ENCODE assay signal across 12 cellular contexts in genomic region chr9:99868845-99869244, GRCh38. TPM values are rescaled to one million over a fixed set of nuclear protein-coding genes. Genes with fewer than 3 reads are reported as not detected.
DNase-seq lines count a peak whose midpoint lies in the region; ATAC-seq and TF ChIP-seq lines count a peak whose summit lies in the region.
"Had no signal": no experiment of that assay in that cellular context is flagged by ENCODE, and none has a peak within 500 bp of the region (broad histone marks: within the 10 kb centered on the region; RNA-seq: fewer than 3 reads in every experiment).

No MANE protein-coding gene starts in this region.

- no peaks in the 10 kb centered on the region for H3K36me3 Mint-ChIP-seq in GM23338 (ENCODE audit: low read depth)
- H3K36me3 Mint-ChIP-seq: brain had no signal

- no peak overlapping the region for H3K4me3 ChIP-seq in Karpas-422 (ENCODE audit: low read length)
- H3K4me3 ChIP-seq in GM23338 = no peak overlapping the region

- H4K20me1 ChIP-seq in Karpas-422 (ENCODE audit: insufficient read depth, low read depth, low read length) (no peaks in the 10 kb centered on the region), GM23338 (replicated peaks; ENCODE audit: insufficient read depth) (no peaks in the 10 kb centered on the region)

- peaks cover 4% of the 10 kb centered on the region; the same call in 2 of the 3 replicates for H3K4me1 Mint-ChIP-seq in GM23338
- H3K4me1 Mint-ChIP-seq: brain had no signal

- H3K36me3 ChIP-seq in Karpas-422 (ENCODE audit: insufficient read depth, low read length) = no peaks in the 10 kb centered on the region
- no peaks in the 10 kb centered on the region for H3K36me3 ChIP-seq in GM23338 (ENCODE audit: insufficient read depth)

- peak; percentile 4 for DNase-seq in DMS53 treated with DMSO at 0.1 percent for 48 hours (lab: John Stamatoyannopoulos, UW; ENCODE audit: unreplicated experiment)
- DNase-seq in Karpas-422 = no peak
- DNase-seq in ureter (ENCODE audit: low spot score) = no peak
- DNase-seq in effector CD8-positive, alpha-beta T cell (lab: John Stamatoyannopoulos, UW) = no peak
- DNase-seq in GM23338 (ENCODE audit: low spot score) = no peak
- DNase-seq in NCI-H1694 treated with DMSO at 0.1 percent for 48 hours (lab: John Stamatoyannopoulos, UW) = no peak
- DNase-seq: KG1, mesenchymal stem cell had no signal

- H3K9me2 ChIP-seq in Karpas-422 (replicated peaks; ENCODE audit: insufficient read depth, low read length) (no peaks in the 10 kb centered on the region), GM23338 (ENCODE audit: insufficient read depth) (0 out of 2 replicates have a peak, but pooled peaks cover 3% of the 10 kb centered on the region)

- H3K9me3 Mint-ChIP-seq in GM23338 = no peaks in the 10 kb centered on the region
- H3K9me3 Mint-ChIP-seq: brain had no signal

- H3K9me3 ChIP-seq in Karpas-422 (ENCODE audit: low read length) = no peaks in the 10 kb centered on the region

- no peak overlapping the region for H3K27ac Mint-ChIP-seq in GM23338
- H3K27ac Mint-ChIP-seq: brain had no signal

- no peaks in the 10 kb centered on the region for H3F3A ChIP-seq in GM23338 (replicated peaks; ENCODE audit: low read depth)

- ATAC-seq in GM18873 (IDR thresholded peaks at IDR 0.05; ENCODE audit: low FRiP score, unreplicated experiment) (peak; percentile 86), HG02623 (IDR thresholded peaks at IDR 0.05; ENCODE audit: unreplicated experiment) (peak; percentile 51), GM23338 (no peak)
- ATAC-seq: PC-3 had no signal

- H3K79me2 ChIP-seq in Karpas-422 (ENCODE audit: low read length) (no peaks in the 10 kb centered on the region), GM23338 (replicated peaks; ENCODE audit: insufficient read depth) (no peaks in the 10 kb centered on the region)

- H2AFZ ChIP-seq in Karpas-422 (ENCODE audit: low read length) (0 out of 2 replicates have a peak overlapping the region, but pooled peaks have one; percentile 13), GM23338 (no peak overlapping the region)

- H3K4me1 ChIP-seq in Karpas-422 (ENCODE audit: low read length) (no peaks in the 10 kb centered on the region), GM23338 (ENCODE audit: insufficient read depth) (no peaks in the 10 kb centered on the region)

- H3K27me3 ChIP-seq in Karpas-422 (ENCODE audit: low read length) (no peaks in the 10 kb centered on the region), GM23338 (ENCODE audit: insufficient read depth) (no peaks in the 10 kb centered on the region)

- no peak for TF ChIP-seq CTCF in GM23338 (conservative IDR thresholded peaks at IDR 0.05; ENCODE audit: low read depth in 2 of 2)

- H3K9ac ChIP-seq in Karpas-422 (ENCODE audit: low read length) = no peak overlapping the region

- H3K4me2 ChIP-seq in Karpas-422 (ENCODE audit: low read depth, low read length, poor library complexity, severe bottlenecking) = no peak overlapping the region
- no peak overlapping the region for H3K4me2 ChIP-seq in GM23338

- H3K4me3 Mint-ChIP-seq in GM23338 = no peak overlapping the region
- H3K4me3 Mint-ChIP-seq: brain had no signal

- H3K27ac ChIP-seq in Karpas-422 (ENCODE audit: low read length) = no peak overlapping the region
- H3K27ac ChIP-seq in GM23338 (ENCODE audit: low read depth) = no peak overlapping the region

- H3K27me3 Mint-ChIP-seq in GM23338 (ENCODE audit: insufficient read depth, low read depth, poor library complexity) = peaks cover 4% of the 10 kb centered on the region

TF ChIP-seq in GM23338, 12 proteins besides CTCF, POLR2A, EP300 and RAD21:
- TF ChIP-seq ZNF331 (CRISPR knock-in tag; IDR thresholded peaks at IDR 0.05; ENCODE audit: low read depth) (no peak), CREB1 (CRISPR knock-in tag; IDR thresholded peaks at IDR 0.05; ENCODE audit: low read depth) (no peak), STAT1 (IDR thresholded peaks at IDR 0.05; ENCODE audit: unreplicated experiment) (no peak), ZNF114 (CRISPR knock-in tag; IDR thresholded peaks at IDR 0.05) (no peak)

RNA-seq across cellular contexts. Expression of gene STX17, which starts 37.6 kb away (rescaled TPM):
- total RNA-seq in Karpas-422 (2014; rRNA removed; shearing (Covaris generic); ENCODE audit: low replicate concordance) = 16.4 and 21.4 TPM in 2 replicates
- total RNA-seq in ureter = 54.0 TPM
- 16.3 and 24.2 TPM in 2 replicates for total RNA-seq in GM23338 (2014; rRNA removed; shearing (Covaris generic))
- polyA plus RNA-seq in GM23338 (2016; fragmentation: Nextera tagmentation; extraction: Ambion mirVana) = 10.7 and 12.9 TPM in 2 replicates

RNA-seq across cellular contexts. Expression of gene NR4A3, which starts 47.2 kb away (rescaled TPM):
- 0.18 and 0.45 TPM in 2 replicates for total RNA-seq in Karpas-422 (2014; rRNA removed; shearing (Covaris generic); ENCODE audit: low replicate concordance)
- 26.2 TPM for total RNA-seq in ureter
- 0.17 and 0.58 TPM in 2 replicates for total RNA-seq in GM23338 (2014; rRNA removed; shearing (Covaris generic))
- 0.10 and 0.17 TPM in 2 replicates for polyA plus RNA-seq in GM23338 (2016; fragmentation: Nextera tagmentation; extraction: Ambion mirVana)

Comparison
In these comparisons a context has a peak if more than half of its experiments do, and no peak if none do; other contexts are left out.
1. RNA of gene NR4A3, which starts 47.2 kb away (total RNA-seq): 26.2 TPM in ureter (single experiment); 0.18 to 0.45 TPM in Karpas-422 and 0.17 to 0.58 TPM in GM23338; every median in the first group is over 10 times any median in the second.